Comparison of ENCODE assay signal across 20 cellular contexts in the genomic region with DNA sequence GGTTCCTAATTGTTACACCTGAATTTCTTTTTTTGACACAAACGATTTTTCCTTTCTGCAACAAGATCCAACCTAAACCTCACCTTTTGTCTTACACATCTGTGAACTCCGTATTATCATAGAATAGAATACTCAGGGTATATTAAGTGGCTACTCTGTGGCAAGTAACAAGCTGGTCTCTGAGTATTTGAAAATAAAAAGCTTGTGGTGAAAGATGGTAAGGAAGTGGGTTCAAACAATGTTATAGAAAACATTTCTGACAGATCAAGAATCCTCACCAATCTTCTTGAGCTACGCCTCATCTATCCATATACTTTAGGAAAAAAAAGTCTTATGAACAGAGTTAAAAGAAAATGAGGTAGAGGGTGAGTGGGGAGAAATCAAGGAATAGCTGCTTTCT. TPM values are rescaled to one million over a fixed set of nuclear protein-coding genes. Genes with fewer than 3 reads are reported as not detected.
DNase-seq lines count a peak whose midpoint lies in the region; ATAC-seq and TF ChIP-seq lines count a peak whose summit lies in the region.
"Had no signal": no experiment of that assay in that cellular context is flagged by ENCODE, and none has a peak within 500 bp of the region (broad histone marks: within the 10 kb centered on the region; RNA-seq: fewer than 3 reads in every experiment).

No MANE protein-coding gene starts in this region.

- ATAC-seq in IMR-90 (ENCODE audit: low read depth), result no peak
- no peak for ATAC-seq in activated CD8-positive, alpha-beta T cell treated with anti-CD3 and anti-CD28 coated beads for 36 hours
- ATAC-seq in stimulated activated memory B cell treated with anti-CD40 and anti-IgM and Interleukin-4, amounts not matched to agents 10 μg/mL and 1 μg/mL and 100 μg/mL, for 72 hours, result no peak
- ATAC-seq: body of pancreas had no signal

- H3K4me1 ChIP-seq in IMR-90 (ENCODE audit: control insufficient read depth, insufficient read depth, low read length) (peaks cover 3% of the 10 kb centered on the region; the same call in 1 of the 2 replicates), neutrophil (ENCODE audit: control insufficient read depth in 1 of 2, insufficient read depth in 1 of 2, low read depth in 1 of 2, low read length in 1 of 2) (peaks cover 57 to 61% of the 10 kb centered on the region in 2 experiments), thyroid gland (peaks cover 22 to 33% of the 10 kb centered on the region in 2 donors)
- H3K4me1 ChIP-seq: colonic mucosa had no signal

- no peak overlapping the region for H2BK15ac ChIP-seq in IMR-90 (ENCODE audit: low read depth, low read length)

- H3K56ac ChIP-seq in IMR-90 (ENCODE audit: extremely low read depth, insufficient read depth, low read length), result no peak overlapping the region

- H3K14ac ChIP-seq in IMR-90 (replicated peaks; ENCODE audit: low read depth, low read length), result no peak overlapping the region

- no peak overlapping the region for H3K4me2 ChIP-seq in IMR-90 (ENCODE audit: low read depth, low read length)

- in situ Hi-C loops in IMR-90 (cut with MboI; ENCODE audit: low sequenced_read_pairs), result loop anchor here (10.0 kb wide), 1 partner anchor 156 kb away; no protein-coding TSS in a partner anchor

- no peak overlapping the region for H3K18ac ChIP-seq in IMR-90 (ENCODE audit: low read depth, low read length)

- no peak overlapping the region for H3K4ac ChIP-seq in IMR-90 (ENCODE audit: low read depth, low read length)

- H2AK9ac ChIP-seq in IMR-90 (replicated peaks; ENCODE audit: low read depth, low read length, poor library complexity), result no peak overlapping the region

- no peak for TF ChIP-seq RAD21 in IMR-90 (IDR thresholded peaks at IDR 0.05; ENCODE audit: low read length)

- H3K27ac Mint-ChIP-seq in T-helper 1 cell treated with Interleukin-12 subunit alpha and Interleukin-12 subunit beta and Interleukin-4 antibody, amounts not matched to agents 30 μg/mL and 1 μg/mL, for 36 hours, result peak overlapping the region; percentile 6
- H3K27ac Mint-ChIP-seq in activated CD8-positive, alpha-beta T cell treated with anti-CD3 and anti-CD28 coated beads for 36 hours, result peak overlapping the region; percentile 37
- H3K27ac Mint-ChIP-seq in stimulated activated memory B cell treated with anti-CD40 and anti-IgM and Interleukin-4, amounts not matched to agents 10 μg/mL and 1 μg/mL and 100 μg/mL, for 72 hours, result no peak overlapping the region

- no CpG with 5 or more reads among the region's 3 CpGs for WGBS in IMR-90 (ENCODE audit: extremely low coverage in 2 of 2, insufficient read length in 1 of 2), 2 experiments
- 88 to 94% methylated on average over 3 of the region's 3 CpGs for WGBS in thyroid gland, 2 donors

- no peak overlapping the region for H3K23ac ChIP-seq in IMR-90 (ENCODE audit: low read depth, low read length)

- no peak overlapping the region for H4K8ac ChIP-seq in IMR-90 (ENCODE audit: low read depth in 2 of 2, low read length in 2 of 2)

- no peak overlapping the region for H2BK20ac ChIP-seq in IMR-90 (ENCODE audit: low read depth, low read length)

- intact Hi-C loops in IMR-90 (cut with micrococcal nuclease) (no loop called here), thyroid gland (cut with DNase I) (no loop called here)
- intact Hi-C loops in activated CD8-positive, alpha-beta T cell treated with anti-CD3 and anti-CD28 coated beads for 36 hours (cut with micrococcal nuclease), result no loop called here

- H3K4me3 Mint-ChIP-seq in T-helper 1 cell treated with Interleukin-12 subunit alpha and Interleukin-12 subunit beta and Interleukin-4 antibody, amounts not matched to agents 30 μg/mL and 1 μg/mL, for 36 hours, result no peak overlapping the region
- H3K4me3 Mint-ChIP-seq in activated CD8-positive, alpha-beta T cell treated with anti-CD3 and anti-CD28 coated beads for 36 hours, result no peak overlapping the region
- H3K4me3 Mint-ChIP-seq in stimulated activated memory B cell treated with anti-CD40 and anti-IgM and Interleukin-4, amounts not matched to agents 10 μg/mL and 1 μg/mL and 100 μg/mL, for 72 hours, result no peak overlapping the region
- H3K4me3 Mint-ChIP-seq: CD14-positive monocyte had no signal

- TF ChIP-seq CTCF in IMR-90 (conservative IDR thresholded peaks at IDR 0.05; ENCODE audit: low read depth, low read length), result no peak
- TF ChIP-seq CTCF in activated CD8-positive, alpha-beta T cell treated with anti-CD3 and anti-CD28 coated beads for 36 hours (IDR thresholded peaks at IDR 0.05), result no peak
- no peak for TF ChIP-seq CTCF in neutrophil (IDR thresholded peaks at IDR 0.05)
- TF ChIP-seq CTCF in thyroid gland (IDR thresholded peaks at IDR 0.05), result no peak

- no peak overlapping the region for H4K91ac ChIP-seq in IMR-90 (ENCODE audit: insufficient read depth, low read depth, low read length)

- no peak overlapping the region for H2BK5ac ChIP-seq in IMR-90 (ENCODE audit: low read depth, low read length, poor library complexity, severe bottlenecking)

- H3K9me3 ChIP-seq in IMR-90 (ENCODE audit: control insufficient read depth, insufficient read depth, low read length) (no peaks in the 10 kb centered on the region), neutrophil (no peaks in the 10 kb centered on the region), thyroid gland (no peaks in the 10 kb centered on the region)
- H3K9me3 ChIP-seq: body of pancreas, colonic mucosa, thoracic aorta had no signal

- H2BK120ac ChIP-seq in IMR-90 (ENCODE audit: low read depth, low read length), result peak overlapping the region; percentile 38; the same call in 1 of the 2 replicates

- H3K4me3 ChIP-seq in IMR-90 (ENCODE audit: insufficient read depth, low read depth, low read length) (no peak overlapping the region), neutrophil (ENCODE audit: low read depth in 1 of 2, low read length in 1 of 2) (no peak overlapping the region), thyroid gland (replicated peaks in 1 of 3) (no peak overlapping the region)
- H3K4me3 ChIP-seq: body of pancreas, colonic mucosa, skin epidermis, thoracic aorta had no signal

- H4K20me1 ChIP-seq in IMR-90 (ENCODE audit: insufficient read depth, low read length), result no peaks in the 10 kb centered on the region

- H3K27me3 Mint-ChIP-seq in T-helper 1 cell treated with Interleukin-12 subunit alpha and Interleukin-12 subunit beta and Interleukin-4 antibody, amounts not matched to agents 30 μg/mL and 1 μg/mL, for 36 hours (ENCODE audit: low read depth), result no peaks in the 10 kb centered on the region
- H3K27me3 Mint-ChIP-seq in activated CD8-positive, alpha-beta T cell treated with anti-CD3 and anti-CD28 coated beads for 36 hours, result no peaks in the 10 kb centered on the region
- H3K27me3 Mint-ChIP-seq in stimulated activated memory B cell treated with anti-CD40 and anti-IgM and Interleukin-4, amounts not matched to agents 10 μg/mL and 1 μg/mL and 100 μg/mL, for 72 hours, result no peaks in the 10 kb centered on the region

- peaks cover 23 to 35% of the 10 kb centered on the region in 2 experiments for H3K79me1 ChIP-seq in IMR-90 (ENCODE audit: low read depth in 1 of 2, low read length in 2 of 2)

- dilution Hi-C loops in IMR-90 (cut with HindIII; ENCODE audit: low sequenced_read_pairs, unreplicated experiment), result no loop called here

- no peak overlapping the region for H4K5ac ChIP-seq in IMR-90 (ENCODE audit: low read depth, low read length)

- BruUV-seq in IMR-90 (replicated peaks; lab: Mats Ljungman, UMichigan), result no TSS peak

- no peak overlapping the region for H2AFZ ChIP-seq in IMR-90 (replicated peaks; ENCODE audit: low read length, poor library complexity)
- H2AFZ ChIP-seq: parathyroid adenoma had no signal

- CTCF ChIA-PET in IMR-90 (lab: Yijun Ruan, JAX), result no interaction called here
- CTCF ChIA-PET in activated CD8-positive, alpha-beta T cell treated with anti-CD3 and anti-CD28 coated beads for 36 hours (lab: Charles Lee), result interaction anchor here (1.2 to 1.5 kb wide), 2 partner anchors 11 to 18 kb away, joined by 3 read pairs; no protein-coding TSS in a partner anchor

- H3K9ac ChIP-seq in IMR-90 (ENCODE audit: low read depth, low read length), result no peak overlapping the region
- H3K9ac ChIP-seq: parathyroid adenoma had no signal

- H3K27me3 ChIP-seq in IMR-90 (ENCODE audit: control insufficient read depth, insufficient read depth, low read length) (no peaks in the 10 kb centered on the region), neutrophil (no peaks in the 10 kb centered on the region), thyroid gland (no peaks in the 10 kb centered on the region)
- H3K27me3 ChIP-seq: body of pancreas, colonic mucosa had no signal

- H3K4me1 Mint-ChIP-seq in T-helper 1 cell treated with Interleukin-12 subunit alpha and Interleukin-12 subunit beta and Interleukin-4 antibody, amounts not matched to agents 30 μg/mL and 1 μg/mL, for 36 hours (ENCODE audit: low read depth), result peaks cover 67% of the 10 kb centered on the region
- H3K4me1 Mint-ChIP-seq in activated CD8-positive, alpha-beta T cell treated with anti-CD3 and anti-CD28 coated beads for 36 hours (ENCODE audit: low read depth), result peaks cover 78% of the 10 kb centered on the region
- H3K4me1 Mint-ChIP-seq in stimulated activated memory B cell treated with anti-CD40 and anti-IgM and Interleukin-4, amounts not matched to agents 10 μg/mL and 1 μg/mL and 100 μg/mL, for 72 hours, result peaks cover 67% of the 10 kb centered on the region

- H3K9me1 ChIP-seq in IMR-90 (ENCODE audit: insufficient read depth, low read length), result peaks cover 5% of the 10 kb centered on the region; the same call in 1 of the 2 replicates

- DNase-seq in T-helper 1 cell, result no peak
- no peak for DNase-seq in IMR-90
- DNase-seq in activated CD8-positive, alpha-beta T cell treated with anti-CD3 and anti-CD28 coated beads for 36 hours, result no peak
- no peak for DNase-seq in thyroid gland
- DNase-seq in H4 (ENCODE audit: low spot score), result no peak
- DNase-seq: activated naive CD4-positive, alpha-beta T cell; body of pancreas; colonic mucosa; DMS79; islet precursor cell; NCI-H187 treated with DMSO at 0.1 percent for 48 hours; NCI-H446 had no signal

- H3K9me3 Mint-ChIP-seq in T-helper 1 cell treated with Interleukin-12 subunit alpha and Interleukin-12 subunit beta and Interleukin-4 antibody, amounts not matched to agents 30 μg/mL and 1 μg/mL, for 36 hours, result peaks cover 4% of the 10 kb centered on the region
- peaks cover 5% of the 10 kb centered on the region for H3K9me3 Mint-ChIP-seq in activated CD8-positive, alpha-beta T cell treated with anti-CD3 and anti-CD28 coated beads for 36 hours
- H3K9me3 Mint-ChIP-seq in stimulated activated memory B cell treated with anti-CD40 and anti-IgM and Interleukin-4, amounts not matched to agents 10 μg/mL and 1 μg/mL and 100 μg/mL, for 72 hours, result no peaks in the 10 kb centered on the region
- H3K9me3 Mint-ChIP-seq: CD14-positive monocyte had no signal

- H2AK5ac ChIP-seq in IMR-90 (ENCODE audit: low read depth, low read length), result no peak overlapping the region

- no peak for TF ChIP-seq POLR2A in IMR-90 (IDR thresholded peaks at IDR 0.05; ENCODE audit: low read depth, low read length)
- TF ChIP-seq POLR2A in thyroid gland (IDR thresholded peaks at IDR 0.05), result no peak

- peaks cover 10% of the 10 kb centered on the region for H3K36me3 Mint-ChIP-seq in T-helper 1 cell treated with Interleukin-12 subunit alpha and Interleukin-12 subunit beta and Interleukin-4 antibody, amounts not matched to agents 30 μg/mL and 1 μg/mL, for 36 hours (ENCODE audit: low read depth)
- H3K36me3 Mint-ChIP-seq in activated CD8-positive, alpha-beta T cell treated with anti-CD3 and anti-CD28 coated beads for 36 hours (ENCODE audit: low read depth), result peaks cover 9% of the 10 kb centered on the region
- H3K36me3 Mint-ChIP-seq in stimulated activated memory B cell treated with anti-CD40 and anti-IgM and Interleukin-4, amounts not matched to agents 10 μg/mL and 1 μg/mL and 100 μg/mL, for 72 hours, result peaks cover 7% of the 10 kb centered on the region

- no peaks in the 10 kb centered on the region for H3K36me3 ChIP-seq in IMR-90 (ENCODE audit: control insufficient read depth, insufficient read depth, low read length)
- no peaks in the 10 kb centered on the region for H3K36me3 ChIP-seq in neutrophil
- no peaks in the 10 kb centered on the region for H3K36me3 ChIP-seq in thyroid gland
- H3K36me3 ChIP-seq: colonic mucosa, thoracic aorta had no signal

- H3K27ac ChIP-seq in IMR-90 (ENCODE audit: insufficient read depth, low read length) (no peak overlapping the region), neutrophil (peak overlapping the region; percentile 22), thyroid gland (no peak overlapping the region)
- H3K27ac ChIP-seq: colonic mucosa, parathyroid adenoma, VCaP had no signal

- POLR2A ChIA-PET in IMR-90 (lab: Charles Lee; ENCODE audit: unreplicated experiment), result no interaction called here
- POLR2A ChIA-PET in activated CD8-positive, alpha-beta T cell treated with anti-CD3 and anti-CD28 coated beads for 36 hours (lab: Charles Lee), result interaction anchor here (1.1 to 1.2 kb wide), 2 partner anchors 10 to 26 kb away, joined by 3 read pairs; no protein-coding TSS in a partner anchor

RNA-seq across cellular contexts. Expression of a gene that starts 3.5 kb away (rescaled TPM):
- total RNA-seq in IMR-90 (2012; rRNA removed) (211 and 223 TPM in 2 replicates), thyroid gland (10 to 100 TPM; 61.3 to 83.3 (median 72.7) TPM)
- polyA plus RNA-seq in IMR-90 (2012; rRNA removed), result 39.2 and 52.6 TPM in 2 replicates
- polyA plus RNA-seq in IMR-90 (2012; cell fraction: cytosol; rRNA removed), result 14.2 and 22.7 TPM in 2 replicates
- 23.2 and 164 TPM in 2 replicates for polyA plus RNA-seq in IMR-90 (2012; cell fraction: nucleus; rRNA removed; ENCODE audit: low replicate concordance)
- 10 to 100 TPM; 32.9 to 35.3 TPM for total RNA-seq in activated CD8-positive, alpha-beta T cell treated with anti-CD3 and anti-CD28 coated beads for 36 hours
- total RNA-seq in H4 (2014; rRNA removed; shearing (Covaris generic)), result 42.5 and 49.9 TPM in 2 replicates
